In genomic region chr16:19228057-19228456, GRCh38 we compare ENCODE assay signal across 2 cellular contexts.
TF ChIP-seq lines count a peak whose summit lies in the region.

No MANE protein-coding gene starts in this region.

TF ChIP-seq in IMR-90, 13 proteins besides CTCF, POLR2A, EP300 and RAD21 (continued from another document):
- TF ChIP-seq USF2 (IDR thresholded peaks at IDR 0.05; ENCODE audit: low read depth, low read length), result no peak
- no peak for TF ChIP-seq NFE2L2 (IDR thresholded peaks at IDR 0.05; ENCODE audit: low read depth, low read length)
- TF ChIP-seq SMC3 (IDR thresholded peaks at IDR 0.05; ENCODE audit: low read depth, low read length), result no peak
- no peak for TF ChIP-seq MAZ (IDR thresholded peaks at IDR 0.05; ENCODE audit: borderline replicate concordance, low read depth, low read length)

TF ChIP-seq in SK-N-SH treated with all-trans-retinoic acid at 6 μM for 48 hours, 23 proteins besides CTCF, POLR2A, EP300 and RAD21:
- TF ChIP-seq PATZ1 (CRISPR knock-in tag; IDR thresholded peaks at IDR 0.05; ENCODE audit: borderline replicate concordance) (no peak), ISL1 (CRISPR knock-in tag; IDR thresholded peaks at IDR 0.05) (no peak), ARNTL (CRISPR knock-in tag; IDR thresholded peaks at IDR 0.05; ENCODE audit: borderline replicate concordance, low read depth) (no peak), POU6F1 (CRISPR knock-in tag; IDR thresholded peaks at IDR 0.05; ENCODE audit: borderline replicate concordance, low read depth) (no peak), TOX (CRISPR knock-in tag; IDR thresholded peaks at IDR 0.05; ENCODE audit: borderline replicate concordance) (no peak), GLIS3 (CRISPR knock-in tag; IDR thresholded peaks at IDR 0.05) (no peak), OSR1 (CRISPR knock-in tag; IDR thresholded peaks at IDR 0.05) (no peak), BACH2 (CRISPR knock-in tag; IDR thresholded peaks at IDR 0.05; ENCODE audit: borderline replicate concordance) (no peak), ZC3H10 (CRISPR knock-in tag; IDR thresholded peaks at IDR 0.05) (no peak), SNAI2 (CRISPR knock-in tag; IDR thresholded peaks at IDR 0.05) (no peak), CSDC2 (CRISPR knock-in tag; IDR thresholded peaks at IDR 0.05) (no peak), TCF4 (CRISPR knock-in tag; IDR thresholded peaks at IDR 0.05; ENCODE audit: borderline replicate concordance) (no peak), RARB (CRISPR knock-in tag; IDR thresholded peaks at IDR 0.05) (no peak), PPARA (CRISPR knock-in tag; IDR thresholded peaks at IDR 0.05; ENCODE audit: borderline replicate concordance) (no peak), ZFP3 (CRISPR knock-in tag; IDR thresholded peaks at IDR 0.05) (no peak), ZNF8 (CRISPR knock-in tag; IDR thresholded peaks at IDR 0.05) (no peak), TSHZ2 (CRISPR knock-in tag; IDR thresholded peaks at IDR 0.05) (no peak), CSRNP3 (CRISPR knock-in tag; IDR thresholded peaks at IDR 0.05) (no peak), ZNF565 (CRISPR knock-in tag; conservative IDR thresholded peaks at IDR 0.05; ENCODE audit: low read depth) (no peak), ZFP30 (CRISPR knock-in tag; IDR thresholded peaks at IDR 0.05) (no peak)
